ENCODE assay signal across 1 cellular context in genomic region chr9:6015278-6016157, GRCh38.
TF ChIP-seq lines count a peak whose summit lies in the region.

TSS of gene RANBP6 (minus strand) at chr9:6015624. CDS start at chr9:6015607, 17 bp downstream.

TF ChIP-seq in HepG2, 621 proteins besides CTCF, POLR2A, EP300 and RAD21 (continued from another document and continues in another):
- TF ChIP-seq ZNF776 (CRISPR knock-in tag; IDR thresholded peaks at IDR 0.05) (no peak), ZNF224 (CRISPR knock-in tag; IDR thresholded peaks at IDR 0.05) (no peak), KDM5A (IDR thresholded peaks at IDR 0.05; ENCODE audit: borderline replicate concordance, low read length) (peak; percentile 95), HMGA1 (CRISPR knock-in tag; conservative IDR thresholded peaks at IDR 0.05) (no peak), TSC22D2 (CRISPR knock-in tag; IDR thresholded peaks at IDR 0.05; ENCODE audit: borderline replicate concordance) (no peak), EED (CRISPR knock-in tag; IDR thresholded peaks at IDR 0.05) (peak; percentile 73; the same call in 1 of the 2 replicates), ZNF788 (CRISPR knock-in tag; IDR thresholded peaks at IDR 0.05; ENCODE audit: borderline replicate concordance) (peak; percentile 90; the same call in 1 of the 2 replicates), ZFP82 (CRISPR knock-in tag; IDR thresholded peaks at IDR 0.05; ENCODE audit: borderline replicate concordance) (no peak), ZNF616 (CRISPR knock-in tag; IDR thresholded peaks at IDR 0.05; ENCODE audit: low read depth) (no peak), ZNF782 (CRISPR knock-in tag; IDR thresholded peaks at IDR 0.05; ENCODE audit: borderline replicate concordance) (no peak), ZNF407 (CRISPR knock-in tag; IDR thresholded peaks at IDR 0.05; ENCODE audit: not compliant biosample characterization) (peak; percentile 43), BORCS8-MEF2B (CRISPR knock-in tag; IDR thresholded peaks at IDR 0.05) (no peak), MIER2 (CRISPR knock-in tag; IDR thresholded peaks at IDR 0.05) (peak; percentile 13; the same call in 1 of the 2 replicates), SP1 (IDR thresholded peaks at IDR 0.05) (no peak), SP1 (CRISPR knock-in tag; IDR thresholded peaks at IDR 0.05) (peak; percentile 76), ZNF362 (CRISPR knock-in tag; IDR thresholded peaks at IDR 0.05; ENCODE audit: borderline replicate concordance) (peak; percentile 54; the same call in 1 of the 2 replicates), ZNF513 (CRISPR knock-in tag; conservative IDR thresholded peaks at IDR 0.05) (no peak), ZSCAN12 (CRISPR knock-in tag; IDR thresholded peaks at IDR 0.05) (no peak), ZNF777 (CRISPR knock-in tag; IDR thresholded peaks at IDR 0.05) (peak; percentile 39; the same call in 1 of the 2 replicates), FOXC1 (CRISPR knock-in tag; IDR thresholded peaks at IDR 0.05; ENCODE audit: borderline replicate concordance) (peak; percentile 59; the same call in 1 of the 2 replicates), SRF (IDR thresholded peaks at IDR 0.05; ENCODE audit: low read depth, low read length) (peak; percentile 77), HIVEP1 (CRISPR knock-in tag; IDR thresholded peaks at IDR 0.05) (no peak), ZNF660 (CRISPR knock-in tag; IDR thresholded peaks at IDR 0.05; ENCODE audit: borderline replicate concordance, low read depth) (no peak), GATA4 (IDR thresholded peaks at IDR 0.05; ENCODE audit: borderline replicate concordance, low read depth) (peak; percentile 18; the same call in 1 of the 2 replicates), ZNF580 (CRISPR knock-in tag; IDR thresholded peaks at IDR 0.05; ENCODE audit: borderline replicate concordance, low read depth) (peak; percentile 55; the same call in 1 of the 2 replicates), CREM (IDR thresholded peaks at IDR 0.05) (peak; percentile 99), CREM (CRISPR knock-in tag; IDR thresholded peaks at IDR 0.05) (peak; percentile 97), ZBTB43 (CRISPR knock-in tag; conservative IDR thresholded peaks at IDR 0.05) (no peak), TEAD2 (CRISPR knock-in tag; IDR thresholded peaks at IDR 0.05) (no peak), ZNF275 (CRISPR knock-in tag; IDR thresholded peaks at IDR 0.05; ENCODE audit: borderline replicate concordance) (peak; percentile 68; the same call in 1 of the 2 replicates), PRMT3 (CRISPR knock-in tag; IDR thresholded peaks at IDR 0.05; ENCODE audit: borderline replicate concordance, low read depth) (no peak), YEATS4 (CRISPR knock-in tag; IDR thresholded peaks at IDR 0.05; ENCODE audit: borderline replicate concordance) (peak; percentile 51; the same call in 1 of the 2 replicates), ZNF451 (CRISPR knock-in tag; IDR thresholded peaks at IDR 0.05) (0 out of 2 replicates have a peak, but pooled peaks have one; percentile 56), KLF6 (CRISPR knock-in tag; IDR thresholded peaks at IDR 0.05) (peak; percentile 44; the same call in 1 of the 2 replicates), HDAC1 (CRISPR knock-in tag; IDR thresholded peaks at IDR 0.05) (peak; percentile 96), ZNF30 (CRISPR knock-in tag; IDR thresholded peaks at IDR 0.05) (no peak), ZNF773 (CRISPR knock-in tag; IDR thresholded peaks at IDR 0.05; ENCODE audit: borderline replicate concordance) (no peak), CBX2 (IDR thresholded peaks at IDR 0.05; ENCODE audit: low read depth, low read length) (no peak), CBX2 (CRISPR knock-in tag; IDR thresholded peaks at IDR 0.05; ENCODE audit: low read depth) (no peak), ZNF296 (CRISPR knock-in tag; conservative IDR thresholded peaks at IDR 0.05) (no peak), ZNF784 (CRISPR knock-in tag; IDR thresholded peaks at IDR 0.05; ENCODE audit: borderline replicate concordance) (0 out of 2 replicates have a peak, but pooled peaks have one; percentile 53), ZMYM2 (CRISPR knock-in tag; IDR thresholded peaks at IDR 0.05) (peak; percentile 78), SOX6 (IDR thresholded peaks at IDR 0.05) (no peak), SOX6 (CRISPR knock-in tag; IDR thresholded peaks at IDR 0.05) (no peak; the same call in 1 of the 2 replicates), THAP9 (CRISPR knock-in tag; IDR thresholded peaks at IDR 0.05; ENCODE audit: borderline replicate concordance) (peak; percentile 97), SAP130 (CRISPR knock-in tag; IDR thresholded peaks at IDR 0.05; ENCODE audit: low read depth) (peak; percentile 97), FLYWCH1 (CRISPR knock-in tag; IDR thresholded peaks at IDR 0.05) (no peak), PHF5A (CRISPR knock-in tag; IDR thresholded peaks at IDR 0.05; ENCODE audit: low read depth, unreplicated experiment) (no peak), KLF16 (CRISPR knock-in tag; IDR thresholded peaks at IDR 0.05) (peak in 1 of 2 experiments; percentile 76; a peak in 2 of 4 replicates), THAP11 (CRISPR knock-in tag; IDR thresholded peaks at IDR 0.05) (peak; percentile 89), SNRNP70 (IDR thresholded peaks at IDR 0.05; ENCODE audit: low read depth, low read length) (no peak), PHF21A (CRISPR knock-in tag; IDR thresholded peaks at IDR 0.05) (no peak; the same call in 1 of the 2 replicates), RXRA (CRISPR knock-in tag; IDR thresholded peaks at IDR 0.05) (peak; percentile 61), GATAD2A (CRISPR knock-in tag; IDR thresholded peaks at IDR 0.05) (peak; percentile 52; the same call in 1 of the 2 replicates), YY1 (IDR thresholded peaks at IDR 0.05; ENCODE audit: insufficient read depth, insufficient replicate concordance, low read depth, low read length) (peak; percentile 97)
